Comparison of ENCODE assay signal across 20 cellular contexts in genomic region chr12:106522708-106523107, GRCh38.
A peak's percentile ranks its signal among the peaks of the same experiment; 100 is the strongest.
DNase-seq lines count a peak whose midpoint lies in the region; ATAC-seq and TF ChIP-seq lines count a peak whose summit lies in the region.
"Had no signal": no experiment of that assay in that cellular context is flagged by ENCODE, and none has a peak within 500 bp of the region (broad histone marks: within the 10 kb centered on the region; RNA-seq: fewer than 3 reads in every experiment).

No MANE protein-coding gene starts in this region.

- H3K79me1 ChIP-seq in mesendoderm (ENCODE audit: low read length) = no peaks in the 10 kb centered on the region

- no peak overlapping the region for H3K4me3 ChIP-seq in HEK293 (ENCODE audit: low read depth, low read length)
- no peak overlapping the region for H3K4me3 ChIP-seq in mesendoderm (ENCODE audit: low read length)
- H3K4me3 ChIP-seq: SJSA1 had no signal

- H2BK15ac ChIP-seq in mesendoderm (replicated peaks; ENCODE audit: low read depth) = no peak overlapping the region

- CTCF ChIA-PET in HEK293 (lab: Yijun Ruan, JAX) (interaction anchor here (0.6 kb wide), 1 partner anchor 167 kb away, joined by 3 read pairs; no protein-coding TSS in a partner anchor), WTC11 (lab: Charles Lee) (no interaction called here)

- H3K23ac ChIP-seq in mesendoderm (ENCODE audit: low read length) = no peak overlapping the region

- no peak overlapping the region for H3K56ac ChIP-seq in mesendoderm (ENCODE audit: low read length)

- no peak for ATAC-seq in WTC11
- ATAC-seq in HG03571 (IDR thresholded peaks at IDR 0.05; ENCODE audit: unreplicated experiment) = no peak
- ATAC-seq: HCT116, PC-3 had no signal

- H2AK5ac ChIP-seq in mesendoderm (ENCODE audit: low read length) = no peak overlapping the region

- no peaks in the 10 kb centered on the region for H3K79me2 ChIP-seq in mesendoderm (ENCODE audit: control insufficient read depth, insufficient read depth, low read length)

- H3K27me3 Mint-ChIP-seq in WTC11 (ENCODE audit: low read depth) = no peaks in the 10 kb centered on the region; the same call in 1 of the 2 replicates
- no peaks in the 10 kb centered on the region for H3K27me3 Mint-ChIP-seq in activated naive CD8-positive, alpha-beta T cell treated with anti-CD3 and anti-CD28 coated beads for 36 hours

- no peaks in the 10 kb centered on the region for H3K36me3 ChIP-seq in HEK293 (ENCODE audit: control insufficient read depth in 2 of 2, insufficient read depth in 1 of 2, low read length in 2 of 2)
- no peaks in the 10 kb centered on the region for H3K36me3 ChIP-seq in mesendoderm (ENCODE audit: control insufficient read depth, insufficient read depth, low read length)
- H3K36me3 ChIP-seq: SJSA1 had no signal

- H3K36me3 Mint-ChIP-seq in WTC11 = no peaks in the 10 kb centered on the region
- H3K36me3 Mint-ChIP-seq in activated naive CD8-positive, alpha-beta T cell treated with anti-CD3 and anti-CD28 coated beads for 36 hours = no peaks in the 10 kb centered on the region

- no peaks in the 10 kb centered on the region for H3K9me3 Mint-ChIP-seq in WTC11
- no peaks in the 10 kb centered on the region for H3K9me3 Mint-ChIP-seq in activated naive CD8-positive, alpha-beta T cell treated with anti-CD3 and anti-CD28 coated beads for 36 hours

- DNase-seq in WTC11 (ENCODE audit: low spot score) = no peak
- DNase-seq in epithelial cell of prostate (ENCODE audit: low read depth, low spot score) = peak; percentile 26
- DNase-seq in mesendoderm = peak; percentile 11
- no peak for DNase-seq in activated naive CD8-positive, alpha-beta T cell treated with anti-CD3 and anti-CD28 coated beads for 36 hours
- no peak for DNase-seq in ecto neural progenitor cell (ENCODE audit: low spot score)
- DNase-seq in NCI-H524 treated with DMSO at 0.1 percent for 48 hours (lab: John Stamatoyannopoulos, UW) = no peak
- DNase-seq: ACHN; AML-193; COR-L47; DMS153; Karpas-422; MM.1S; NCI-H187 treated with DMSO at 0.1 percent for 48 hours; NCI-H345; NK-92 treated with Interleukin-12 subunit alpha and Interleukin-12 subunit beta, amount 100 ng/mL, for 24 hours; PC-3 had no signal

- H4K8ac ChIP-seq in mesendoderm (ENCODE audit: low read depth, low read length) = no peak overlapping the region

- H2BK120ac ChIP-seq in mesendoderm (ENCODE audit: low read depth, low read length) = no peak overlapping the region

- TF ChIP-seq CTCF in HEK293 (tag by site-specific recombination; IDR thresholded peaks at IDR 0.05) (no peak), WTC11 (IDR thresholded peaks at IDR 0.05) (no peak)

- H3K4me1 Mint-ChIP-seq in WTC11 = peaks cover 3% of the 10 kb centered on the region; the same call in 1 of the 2 replicates
- H3K4me1 Mint-ChIP-seq in activated naive CD8-positive, alpha-beta T cell treated with anti-CD3 and anti-CD28 coated beads for 36 hours = no peaks in the 10 kb centered on the region

- no peak overlapping the region for H3K27ac Mint-ChIP-seq in WTC11
- no peak overlapping the region for H3K27ac Mint-ChIP-seq in activated naive CD8-positive, alpha-beta T cell treated with anti-CD3 and anti-CD28 coated beads for 36 hours

- WGBS in mesendoderm (ENCODE audit: extremely low coverage, insufficient coverage, low lambda C conversion rate) = no CpG with 5 or more reads among the region's 3 CpGs

- no peak overlapping the region for H4K5ac ChIP-seq in mesendoderm (ENCODE audit: low read length)

- H3K4me1 ChIP-seq in HEK293 (ENCODE audit: control insufficient read depth, insufficient read depth, low read length) (no peaks in the 10 kb centered on the region), mesendoderm (ENCODE audit: control insufficient read depth, low read depth, low read length) (no peaks in the 10 kb centered on the region)

- H3K4ac ChIP-seq in mesendoderm (ENCODE audit: low read depth, low read length) = no peak overlapping the region

- no peaks in the 10 kb centered on the region for H3K9me3 ChIP-seq in HEK293 (ENCODE audit: control insufficient read depth, insufficient read depth, low read depth, low read length)
- H3K9me3 ChIP-seq: SJSA1 had no signal

- no peak overlapping the region for H3K4me2 ChIP-seq in mesendoderm (ENCODE audit: low read length)

- no peaks in the 10 kb centered on the region for H3K27me3 ChIP-seq in mesendoderm (ENCODE audit: insufficient read depth, low read length, poor library complexity)
- H3K27me3 ChIP-seq: SJSA1 had no signal

- POLR2A ChIA-PET in HEK293 (lab: Yijun Ruan, JAX) = no interaction called here
- POLR2A ChIA-PET in WTC11 (lab: Charles Lee) = interaction anchor here (0.7 kb wide), 1 partner anchor 75 kb away, joined by 4 read pairs; no protein-coding TSS in a partner anchor

- no peak overlapping the region for H3K18ac ChIP-seq in mesendoderm (ENCODE audit: low read length)

- no peak overlapping the region for H2BK5ac ChIP-seq in mesendoderm (ENCODE audit: low read length)

- H3K27ac ChIP-seq in HEK293 (ENCODE audit: extremely low read depth, low read depth, low read length) (no peak overlapping the region), epithelial cell of prostate (no peak overlapping the region), mesendoderm (ENCODE audit: low read depth, low read length) (no peak overlapping the region)
- H3K27ac ChIP-seq: SJSA1 had no signal

- H3K9ac ChIP-seq in mesendoderm (ENCODE audit: low read length) = no peak overlapping the region

- H3K4me3 Mint-ChIP-seq in WTC11 = no peak overlapping the region
- H3K4me3 Mint-ChIP-seq in activated naive CD8-positive, alpha-beta T cell treated with anti-CD3 and anti-CD28 coated beads for 36 hours = no peak overlapping the region

TF ChIP-seq in HEK293, 187 proteins besides CTCF, POLR2A, EP300 and RAD21 (continues in another document):
- TF ChIP-seq ZBTB7A (tag by site-specific recombination; IDR thresholded peaks at IDR 0.05; ENCODE audit: low read depth) (no peak), ZNF664 (tag by site-specific recombination; IDR thresholded peaks at IDR 0.05) (no peak), ZNF423 (tag by site-specific recombination; IDR thresholded peaks at IDR 0.05) (no peak), ZSCAN4 (tag by site-specific recombination; IDR thresholded peaks at IDR 0.05) (peak; percentile 92), ZBTB8A (tag by site-specific recombination; IDR thresholded peaks at IDR 0.05) (peak; percentile 20; the same call in 1 of the 2 replicates), KLF17 (tag by site-specific recombination; IDR thresholded peaks at IDR 0.05) (no peak), ZEB2 (tag by site-specific recombination; IDR thresholded peaks at IDR 0.05) (no peak)

TF ChIP-seq in WTC11, 78 proteins besides CTCF, POLR2A, EP300 and RAD21:
- TF ChIP-seq ATF2 (CRISPR knock-in tag; IDR thresholded peaks at IDR 0.05; ENCODE audit: borderline replicate concordance, low read depth) (no peak), ZBTB43 (CRISPR knock-in tag; IDR thresholded peaks at IDR 0.05) (no peak), PRRX2 (CRISPR knock-in tag; IDR thresholded peaks at IDR 0.05) (no peak), SP1 (CRISPR knock-in tag; conservative IDR thresholded peaks at IDR 0.05) (no peak), FOXP4 (CRISPR knock-in tag; IDR thresholded peaks at IDR 0.05) (no peak), RELA (CRISPR knock-in tag; IDR thresholded peaks at IDR 0.05; ENCODE audit: borderline replicate concordance) (no peak), ZNF121 (CRISPR knock-in tag; IDR thresholded peaks at IDR 0.05) (no peak), NFE2L1 (CRISPR knock-in tag; IDR thresholded peaks at IDR 0.05) (0 out of 2 replicates have a peak, but pooled peaks have one; percentile 45)

Comparison
In these comparisons a context has a peak if more than half of its experiments do, and no peak if none do; other contexts are left out.
1. DNase-seq: peak in epithelial cell of prostate (single experiment) and mesendoderm (single experiment); none in WTC11 (single experiment), activated naive CD8-positive, alpha-beta T cell treated with anti-CD3 and anti-CD28 coated beads for 36 hours (single experiment), ecto neural progenitor cell (single experiment) and NCI-H524 treated with DMSO at 0.1 percent for 48 hours (single experiment).